Comparison of ENCODE assay signal across 24 cellular contexts in the genomic region with DNA sequence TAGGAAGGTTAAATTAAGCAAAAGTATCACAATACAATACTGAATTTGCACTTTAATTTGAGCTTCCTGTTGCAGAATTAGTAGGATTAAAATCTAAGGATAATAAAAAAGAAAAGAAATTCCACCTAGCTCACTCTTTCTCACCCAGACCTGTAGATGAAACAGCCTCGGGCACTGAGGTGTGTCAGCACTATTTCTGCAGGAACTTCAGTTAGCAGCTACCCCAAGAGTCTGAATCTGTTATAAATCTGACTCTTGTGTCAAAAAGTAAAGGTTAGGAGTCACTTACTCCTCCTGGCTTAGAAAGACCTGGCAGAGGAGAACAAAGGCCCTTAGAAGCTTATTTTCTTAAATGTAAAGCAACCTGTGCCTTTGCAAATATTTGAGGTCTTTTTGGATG.
DNase-seq lines count a peak whose midpoint lies in the region; ATAC-seq, FAIRE-seq and TF ChIP-seq lines count a peak whose summit lies in the region.
"Had no signal": no experiment of that assay in that cellular context is flagged by ENCODE, and none has a peak within 500 bp of the region (broad histone marks: within the 10 kb centered on the region; RNA-seq: fewer than 3 reads in every experiment).

No MANE protein-coding gene starts in this region.

- 50 to 53% methylated on average over 1 of the region's 1 CpG for WGBS in transverse colon (ENCODE audit: low coverage in 1 of 2), 2 donors

- H3K27me3 ChIP-seq in bronchial epithelial cell (ENCODE audit: control insufficient read depth, insufficient read depth, low read length) (no peaks in the 10 kb centered on the region), foreskin keratinocyte (no peaks in the 10 kb centered on the region), transverse colon (no peaks in the 10 kb centered on the region)
- H3K27me3 ChIP-seq: BE2C, BLaER1 had no signal

- H3K4me1 ChIP-seq in foreskin keratinocyte, result no peaks in the 10 kb centered on the region
- no peaks in the 10 kb centered on the region for H3K4me1 ChIP-seq in transverse colon
- H3K4me1 ChIP-seq: BE2C, BLaER1, Caco-2 had no signal

- H3K27ac ChIP-seq in foreskin keratinocyte (no peak overlapping the region), transverse colon (no peak overlapping the region)
- H3K27ac ChIP-seq: BLaER1 had no signal

- H3K4me3 ChIP-seq in bronchial epithelial cell (ENCODE audit: low read depth, low read length) (no peak overlapping the region), transverse colon (no peak overlapping the region)
- H3K4me3 ChIP-seq: BLaER1 had no signal

- no peak for TF ChIP-seq EP300 in transverse colon (IDR thresholded peaks at IDR 0.05; ENCODE audit: low read depth)

- no peak for FAIRE-seq in bronchial epithelial cell (lab: Jason Lieb, UNC)
- FAIRE-seq: A204.1, D721Med, G401.6, GM12891, GM19239 had no signal

- TF ChIP-seq CTCF in bronchial epithelial cell (IDR thresholded peaks at IDR 0.05; ENCODE audit: insufficient read depth, low read length, severe bottlenecking) (no peak), foreskin keratinocyte (conservative IDR thresholded peaks at IDR 0.05) (no peak), transverse colon (IDR thresholded peaks at IDR 0.05) (no peak)

- no peak for ATAC-seq in foreskin keratinocyte

- H3K9me3 ChIP-seq in transverse colon, result no peaks in the 10 kb centered on the region
- H3K9me3 ChIP-seq: BE2C, BLaER1, Caco-2 had no signal

- in situ Hi-C loops in transverse colon (cut with MboI; ENCODE audit: low pct_ligation_motif_present in 1 of 4, low pct_unique_long_range_greater_than_20kb in 1 of 4, low sequenced_read_pairs in 3 of 4), result no loop called here

- H3K36me3 ChIP-seq in bronchial epithelial cell (ENCODE audit: control insufficient read depth, insufficient read depth, low read length) (no peaks in the 10 kb centered on the region), transverse colon (no peaks in the 10 kb centered on the region)
- H3K36me3 ChIP-seq: BE2C, BLaER1 had no signal

- TF ChIP-seq POLR2A in transverse colon (IDR thresholded peaks at IDR 0.05), result no peak

- intact Hi-C loops in transverse colon (cut with DNase I; ENCODE audit: low total_unique reads), result no loop called here

- DNase-seq in bronchial epithelial cell (ENCODE audit: low read depth) (peak; percentile 1), foreskin keratinocyte (peak; percentile 2 to 28), left kidney (ENCODE audit: low read depth, low spot score) (peak; percentile 61), SW 1271 (lab: John Stamatoyannopoulos, UW) (no peak), NCI-H2171 (lab: John Stamatoyannopoulos, UW) (no peak), transverse colon (no peak), COR-L47 (lab: John Stamatoyannopoulos, UW) (no peak)
- DNase-seq: 8988T; ACHN; BE2C; C1 segment of cervical spinal cord; Caco-2; Calu3; CD4-positive, alpha-beta memory T cell; CD4-positive, CD25-positive, alpha-beta regulatory T cell; CD8-positive, alpha-beta memory T cell; DMS79 treated with DMSO at 0.1 percent for 48 hours; GF-D8 had no signal

Comparison
In these comparisons a context has a peak if more than half of its experiments do, and no peak if none do; other contexts are left out.
1. DNase-seq: peak in bronchial epithelial cell (single experiment), foreskin keratinocyte (2 of 2) and left kidney (single experiment); none in SW 1271 (0 of 2), NCI-H2171 (single experiment), transverse colon (single experiment) and COR-L47 (single experiment).